In genomic region chr4:146638801-146639351, GRCh38 we compare ENCODE assay signal across 9 cellular contexts. TPM values are rescaled to one million over a fixed set of nuclear protein-coding genes. Genes with fewer than 3 reads are reported as not detected.
A peak's percentile ranks its signal among the peaks of the same experiment; 100 is the strongest.
DNase-seq lines count a peak whose midpoint lies in the region; ATAC-seq and TF ChIP-seq lines count a peak whose summit lies in the region.
"Had no signal": no experiment of that assay in that cellular context is flagged by ENCODE, and none has a peak within 500 bp of the region (broad histone marks: within the 10 kb centered on the region; RNA-seq: fewer than 3 reads in every experiment).

Gene POU4F2 (plus strand): TSS chr4:146638893. CDS start chr4:146639141, 248 bp downstream.

- H3K27ac Mint-ChIP-seq in glutamatergic neuron (ENCODE audit: unreplicated experiment), result peak within 1 kb of the TSS; percentile 7

- H3K27me3 ChIP-seq in skeletal muscle tissue (ENCODE audit: control insufficient read depth in 3 of 3, insufficient read depth in 3 of 3, low read length in 3 of 3), result peaks cover 59 to 66% (median 61%) of the 10 kb centered on the region in 3 donors

- DNase-seq in NCI-H82 (lab: John Stamatoyannopoulos, UW) (peak; percentile 67), NCI-H82 treated with DMSO at 0.1 percent for 48 hours (lab: John Stamatoyannopoulos, UW; ENCODE audit: unreplicated experiment) (no peak), glutamatergic neuron (peak; percentile 76), NCI-H128 (lab: John Stamatoyannopoulos, UW; ENCODE audit: unreplicated experiment) (no peak)

- H3K4me1 ChIP-seq in skeletal muscle tissue (ENCODE audit: control insufficient read depth in 3 of 3, insufficient read depth in 3 of 3, low read length in 3 of 3), result peaks cover 2 to 9% (median 3%) of the 10 kb centered on the region in 3 donors

- H3K9me3 Mint-ChIP-seq in glutamatergic neuron (ENCODE audit: unreplicated experiment), result peaks cover 25% of the 10 kb centered on the region

- peaks cover 5% of the 10 kb centered on the region for H3K36me3 Mint-ChIP-seq in glutamatergic neuron (ENCODE audit: unreplicated experiment)

- no peak for TF ChIP-seq CTCF in glutamatergic neuron (IDR thresholded peaks at IDR 0.05; ENCODE audit: partially characterized antibody, unreplicated experiment)

- H3K4me3 ChIP-seq in skeletal muscle tissue (ENCODE audit: low read length in 3 of 3), result peak within 1 kb of the TSS in 2 of 3 donors; percentile 6 to 36
- H3K4me3 ChIP-seq: lung had no signal

- no peak within 1 kb of the TSS for H3K9ac ChIP-seq in skeletal muscle tissue (ENCODE audit: low read depth in 1 of 3, low read length in 3 of 3)

- ATAC-seq in SK-N-SH treated with all-trans-retinoic acid at 6 μM for 48 hours (peak; percentile 64), HG03378 (IDR thresholded peaks at IDR 0.05; ENCODE audit: unreplicated experiment) (no peak), HG02798 (IDR thresholded peaks at IDR 0.05; ENCODE audit: poor library complexity, unreplicated experiment) (no peak)

- H3K36me3 ChIP-seq in skeletal muscle tissue (ENCODE audit: control insufficient read depth in 3 of 3, insufficient read depth in 3 of 3, low read length in 3 of 3), result no peaks in the 10 kb centered on the region

- peaks cover 55% of the 10 kb centered on the region for H3K27me3 Mint-ChIP-seq in glutamatergic neuron (ENCODE audit: unreplicated experiment)

- peaks cover 22% of the 10 kb centered on the region for H3K4me1 Mint-ChIP-seq in glutamatergic neuron (ENCODE audit: low read depth, unreplicated experiment)

- peaks cover 0 to 3% (median 3%) of the 10 kb centered on the region in 3 donors for H3K9me3 ChIP-seq in skeletal muscle tissue (ENCODE audit: control insufficient read depth in 3 of 3, low read length in 3 of 3)

- peak within 1 kb of the TSS; percentile 85 for H3K4me3 Mint-ChIP-seq in glutamatergic neuron (ENCODE audit: unreplicated experiment)

- no peak within 1 kb of the TSS for H3K27ac ChIP-seq in skeletal muscle tissue (ENCODE audit: low read depth, low read length)

TF ChIP-seq in SK-N-SH treated with all-trans-retinoic acid at 6 μM for 48 hours, 23 proteins besides CTCF, POLR2A, EP300 and RAD21:
- TF ChIP-seq TSHZ2 (CRISPR knock-in tag; IDR thresholded peaks at IDR 0.05), result no peak
- TF ChIP-seq POU6F1 (CRISPR knock-in tag; IDR thresholded peaks at IDR 0.05; ENCODE audit: borderline replicate concordance, low read depth), result no peak
- no peak for TF ChIP-seq SNAI2 (CRISPR knock-in tag; IDR thresholded peaks at IDR 0.05)
- no peak for TF ChIP-seq PPARA (CRISPR knock-in tag; IDR thresholded peaks at IDR 0.05; ENCODE audit: borderline replicate concordance)
- TF ChIP-seq CSRNP3 (CRISPR knock-in tag; IDR thresholded peaks at IDR 0.05), result no peak
- no peak for TF ChIP-seq ZNF8 (CRISPR knock-in tag; IDR thresholded peaks at IDR 0.05)
- no peak for TF ChIP-seq ZNF70 (CRISPR knock-in tag; IDR thresholded peaks at IDR 0.05)
- no peak for TF ChIP-seq ISL1 (CRISPR knock-in tag; IDR thresholded peaks at IDR 0.05)
- no peak for TF ChIP-seq OSR1 (CRISPR knock-in tag; IDR thresholded peaks at IDR 0.05)
- TF ChIP-seq ZNF565 (CRISPR knock-in tag; conservative IDR thresholded peaks at IDR 0.05; ENCODE audit: low read depth), result no peak
- TF ChIP-seq RARB (CRISPR knock-in tag; IDR thresholded peaks at IDR 0.05), result no peak
- TF ChIP-seq CREB5 (CRISPR knock-in tag; IDR thresholded peaks at IDR 0.05; ENCODE audit: low read depth), result no peak
- no peak for TF ChIP-seq ZFP30 (CRISPR knock-in tag; IDR thresholded peaks at IDR 0.05)
- no peak for TF ChIP-seq ZC3H10 (CRISPR knock-in tag; IDR thresholded peaks at IDR 0.05)
- TF ChIP-seq GLIS3 (CRISPR knock-in tag; IDR thresholded peaks at IDR 0.05), result no peak
- TF ChIP-seq CSDC2 (CRISPR knock-in tag; IDR thresholded peaks at IDR 0.05), result no peak
- no peak for TF ChIP-seq BACH2 (CRISPR knock-in tag; IDR thresholded peaks at IDR 0.05; ENCODE audit: borderline replicate concordance)
- no peak for TF ChIP-seq TCF4 (CRISPR knock-in tag; IDR thresholded peaks at IDR 0.05; ENCODE audit: borderline replicate concordance)
- TF ChIP-seq ESRRG (CRISPR knock-in tag; IDR thresholded peaks at IDR 0.05), result no peak
- no peak for TF ChIP-seq PATZ1 (CRISPR knock-in tag; IDR thresholded peaks at IDR 0.05; ENCODE audit: borderline replicate concordance)

RNA-seq across cellular contexts. Expression of gene POU4F2, which starts in this region (rescaled TPM):
- 1.8 TPM for total RNA-seq in glutamatergic neuron (ENCODE audit: unreplicated experiment)
- total RNA-seq in skeletal muscle tissue, result not detected

Comparison
In these comparisons a context has a peak if more than half of its experiments do, and no peak if none do; other contexts are left out.
1. DNase-seq: peak in NCI-H82 (single experiment) and glutamatergic neuron (single experiment); none in NCI-H82 treated with DMSO at 0.1 percent for 48 hours (single experiment) and NCI-H128 (single experiment).